8 cellular contexts compared by ENCODE assay signal in the genomic region with DNA sequence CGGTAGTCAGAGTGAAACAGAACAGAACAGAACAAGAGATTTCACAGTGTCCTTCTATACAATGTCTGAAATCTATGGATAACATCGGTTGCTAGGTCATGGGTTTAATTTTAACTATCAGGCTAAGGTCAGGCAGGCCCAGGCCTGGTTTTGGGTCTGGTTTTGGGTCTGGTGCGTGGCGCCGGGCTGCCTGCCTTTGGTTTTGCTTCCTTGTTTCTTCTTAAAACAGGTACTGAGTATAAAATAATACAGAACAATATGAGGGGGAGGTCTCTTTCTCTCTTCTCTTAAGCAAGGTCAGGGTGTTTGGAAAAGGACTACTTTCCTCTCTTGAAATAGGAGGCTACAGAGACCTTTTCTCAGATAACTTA. TPM values are rescaled to one million over a fixed set of nuclear protein-coding genes. Genes with fewer than 3 reads are reported as not detected.
DNase-seq lines count a peak whose midpoint lies in the region; ATAC-seq and TF ChIP-seq lines count a peak whose summit lies in the region.

No MANE protein-coding gene starts in this region.

- H3K9me3 Mint-ChIP-seq in naive thymus-derived CD8-positive, alpha-beta T cell, result no peaks in the 10 kb centered on the region

- DNase-seq in AG10803 (ENCODE audit: low read depth) (no peak), cardiac fibroblast (ENCODE audit: low read depth in 2 of 2) (no peak), NCI-H2227 (lab: John Stamatoyannopoulos, UW; ENCODE audit: unreplicated experiment) (no peak), NCI-H226 (no peak), NCI-H524 treated with DMSO at 0.1 percent for 48 hours (lab: John Stamatoyannopoulos, UW) (no peak), T1000 (lab: John Stamatoyannopoulos, UW) (no peak)
- no peak for DNase-seq in naive thymus-derived CD8-positive, alpha-beta T cell

- H3K27me3 Mint-ChIP-seq in naive thymus-derived CD8-positive, alpha-beta T cell, result peaks cover 0 to 9% (median 3%) of the 10 kb centered on the region in 5 donors

- POLR2A ChIA-PET in naive thymus-derived CD8-positive, alpha-beta T cell (lab: Charles Lee), result interaction anchor here (1.1 to 2.1 kb wide), 6 partner anchors 8 to 280 kb away, joined by 6 to 16 read pairs (median 9); no protein-coding TSS in a partner anchor

- H3K4me1 Mint-ChIP-seq in naive thymus-derived CD8-positive, alpha-beta T cell, result peaks cover 30 to 62% (median 56%) of the 10 kb centered on the region in 4 donors

- peak; percentile 1 for ATAC-seq in HG03457 (IDR thresholded peaks at IDR 0.05; ENCODE audit: unreplicated experiment)
- ATAC-seq in naive thymus-derived CD8-positive, alpha-beta T cell, result no peak

- H3K36me3 Mint-ChIP-seq in naive thymus-derived CD8-positive, alpha-beta T cell, result peaks cover 0 to 6% (median under 1%) of the 10 kb centered on the region in 3 donors

- TF ChIP-seq CTCF in AG10803 (conservative IDR thresholded peaks at IDR 0.05; ENCODE audit: low read length), result no peak
- no peak for TF ChIP-seq CTCF in cardiac fibroblast (IDR thresholded peaks at IDR 0.05; ENCODE audit: low read depth, low read length)

- H3K27ac Mint-ChIP-seq in naive thymus-derived CD8-positive, alpha-beta T cell, result peak overlapping the region; percentile 87 to 100 (median 96)

- H3K4me3 ChIP-seq in AG10803 (ENCODE audit: low read length), result peak overlapping the region; percentile 78
- peak overlapping the region; percentile 65 to 73 for H3K4me3 ChIP-seq in cardiac fibroblast (replicated peaks in 1 of 2; ENCODE audit: low read depth in 2 of 2, low read length in 2 of 2)

- peak overlapping the region; percentile 85 to 97 (median 90) for H3K4me3 Mint-ChIP-seq in naive thymus-derived CD8-positive, alpha-beta T cell

RNA-seq across cellular contexts. Expression of a gene that starts 1.4 kb away (rescaled TPM):
- 10 to 100 TPM; 49.6 to 51.6 TPM for total RNA-seq in naive thymus-derived CD8-positive, alpha-beta T cell
- 10 to 100 TPM; 18.0 to 32.9 (median 25.7) TPM for polyA plus RNA-seq in naive thymus-derived CD8-positive, alpha-beta T cell

RNA-seq across cellular contexts. Expression of a gene that starts 16.2 kb away (rescaled TPM):
- total RNA-seq in naive thymus-derived CD8-positive, alpha-beta T cell, result 100 to 1,000 TPM; 142 to 143 TPM
- polyA plus RNA-seq in naive thymus-derived CD8-positive, alpha-beta T cell, result 100 to 1,000 TPM; 422 to 562 (median 537) TPM
